17 cellular contexts compared by ENCODE assay signal in genomic region chr1:209629621-209630382, GRCh38. TPM values are rescaled to one million over a fixed set of nuclear protein-coding genes. Genes with fewer than 3 reads are reported as not detected.
"Had no signal": no experiment of that assay in that cellular context is flagged by ENCODE, and none has a peak within 500 bp of the region (broad histone marks: within the 10 kb centered on the region; RNA-seq: fewer than 3 reads in every experiment).

No MANE protein-coding gene starts in this region.

- H3K4me1 ChIP-seq: body of pancreas had no signal

- H3K27me3 ChIP-seq: body of pancreas, esophagus muscularis mucosa, stomach, upper lobe of right lung had no signal

- H3K36me3 ChIP-seq: esophagus muscularis mucosa, upper lobe of right lung had no signal

- DNase-seq: activated CD4-positive, alpha-beta T cell treated with anti-CD3 and anti-CD28 coated beads for 36 hours; activated CD4-positive, alpha-beta T cell treated with anti-CD3 and anti-CD28 coated beads, Interleukin-2, amount 50 U/mL, for 48 hours; activated CD8-positive, alpha-beta memory T cell treated with anti-CD3 and anti-CD28 coated beads, Interleukin-2, amount 10 ng/mL, durations not matched to agents 7 days and 5 days; activated naive CD4-positive, alpha-beta T cell; activated naive CD8-positive, alpha-beta T cell treated with anti-CD3 and anti-CD28 coated beads, Interleukin-2, amount 10 ng/mL, durations not matched to agents 7 days and 5 days; body of pancreas; cortex of kidney; effector CD4-positive, alpha-beta T cell; mammary epithelial cell; SK-N-SH; stomach; T-cell; upper lobe of right lung had no signal

- H3K9me3 ChIP-seq: body of pancreas, esophagus muscularis mucosa, SK-N-SH, stomach, upper lobe of right lung had no signal

- H3K27ac ChIP-seq: body of pancreas, esophagus muscularis mucosa, skin epidermis, stomach, upper lobe of right lung had no signal

- H3K4me3 ChIP-seq: body of pancreas, esophagus muscularis mucosa, skin epidermis, stomach, upper lobe of right lung had no signal

- ATAC-seq: activated CD8-positive, alpha-beta memory T cell treated with anti-CD3 and anti-CD28 coated beads, Interleukin-2, amount 10 ng/mL, durations not matched to agents 7 days and 5 days; body of pancreas; left lobe of liver; T-cell; upper lobe of right lung had no signal

RNA-seq across cellular contexts. Expression of gene CAMK1G, which starts 46.3 kb away (rescaled TPM):
- total RNA-seq: activated CD8-positive, alpha-beta memory T cell treated with anti-CD3 and anti-CD28 coated beads, Interleukin-2, amount 10 ng/mL, durations not matched to agents 7 days and 5 days; activated naive CD8-positive, alpha-beta T cell treated with anti-CD3 and anti-CD28 coated beads, Interleukin-2, amount 10 ng/mL, durations not matched to agents 7 days and 5 days; mammary epithelial cell; omental fat pad; T-cell had no signal
